Comparison of ENCODE assay signal across 12 cellular contexts in the genomic region with DNA sequence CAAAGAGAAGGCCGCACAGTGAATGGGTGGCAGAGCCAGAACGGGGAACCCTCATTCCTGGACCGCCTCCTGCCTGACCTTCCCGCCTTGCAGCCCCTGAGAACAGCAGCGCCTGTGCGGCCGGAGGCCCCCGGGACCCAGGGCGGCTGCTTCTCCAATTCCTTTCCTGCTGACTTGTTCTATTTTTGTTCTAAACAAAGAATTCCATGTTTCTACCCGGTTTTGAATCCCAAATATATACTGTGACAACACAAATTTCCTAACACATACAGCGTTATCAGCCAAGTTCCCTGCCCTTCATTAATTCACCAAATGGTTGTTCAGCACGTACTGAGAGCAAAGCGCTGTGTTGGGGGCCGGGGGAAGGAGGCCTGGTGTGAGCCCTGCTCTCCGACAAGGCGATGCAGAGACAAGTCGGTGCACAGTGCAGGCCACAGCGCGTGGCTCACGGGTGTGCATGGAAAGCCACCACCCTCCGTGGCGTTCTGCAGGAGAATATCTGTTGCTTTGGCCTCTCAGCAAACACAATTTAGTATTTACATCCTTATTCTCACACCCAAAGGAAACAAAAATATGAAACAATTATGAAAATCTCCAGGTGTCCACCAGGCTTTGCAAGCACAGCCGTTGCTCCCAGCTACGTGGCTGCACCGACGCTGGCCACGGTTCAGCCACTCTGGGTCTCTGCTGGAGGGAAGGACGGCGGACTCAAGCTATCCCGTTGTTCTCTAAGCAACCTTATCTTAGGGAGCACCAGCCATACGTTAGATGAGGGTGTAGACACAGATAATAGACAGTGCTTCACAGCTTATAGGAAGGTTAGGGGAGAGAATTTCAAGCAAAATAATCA. TPM values are rescaled to one million over a fixed set of nuclear protein-coding genes. Genes with fewer than 3 reads are reported as not detected.
DNase-seq lines count a peak whose midpoint lies in the region; ATAC-seq and TF ChIP-seq lines count a peak whose summit lies in the region.
"Had no signal": no experiment of that assay in that cellular context is flagged by ENCODE, and none has a peak within 500 bp of the region (broad histone marks: within the 10 kb centered on the region; RNA-seq: fewer than 3 reads in every experiment).

No MANE protein-coding gene starts in this region.

- POLR2A ChIA-PET in CD8-positive, alpha-beta memory T cell (lab: Charles Lee), result no interaction called here

- no peaks in the 10 kb centered on the region for H3K27me3 Mint-ChIP-seq in activated naive CD8-positive, alpha-beta T cell
- H3K27me3 Mint-ChIP-seq in activated naive CD8-positive, alpha-beta T cell treated with anti-CD3 and anti-CD28 coated beads, Interleukin-2, amount 50 U/mL, for 24 hours, result peaks cover 20% of the 10 kb centered on the region
- no peaks in the 10 kb centered on the region for H3K27me3 Mint-ChIP-seq in neural crest cell (ENCODE audit: low read depth)
- peaks cover 21 to 47% of the 10 kb centered on the region in 2 donors for H3K27me3 Mint-ChIP-seq in CD8-positive, alpha-beta memory T cell

- no peak for DNase-seq in activated naive CD8-positive, alpha-beta T cell treated with anti-CD3 and anti-CD28 coated beads, Interleukin-2, amount 50 U/mL, for 24 hours
- peak; percentile 29 for DNase-seq in fibroblast of villous mesenchyme (ENCODE audit: low read depth)
- DNase-seq in neural crest cell (ENCODE audit: low read depth, low spot score), result no peak
- peak in 1 of 2 donors; percentile 47 for DNase-seq in uterus
- DNase-seq in SIG-M5 treated with dmso at 0.1 percent for 504 hours (lab: John Stamatoyannopoulos, UW; ENCODE audit: unreplicated experiment), result no peak
- no peak for DNase-seq in CD8-positive, alpha-beta memory T cell
- DNase-seq: GDM1, NCI-H226 had no signal

- TF ChIP-seq CTCF in fibroblast of villous mesenchyme (IDR thresholded peaks at IDR 0.05; ENCODE audit: insufficient read depth, low read depth, low read length) (no peak), neural crest cell (conservative IDR thresholded peaks at IDR 0.05) (no peak), uterus (IDR thresholded peaks at IDR 0.05) (no peak)

- no peaks in the 10 kb centered on the region for H3K36me3 ChIP-seq in uterus
- no peaks in the 10 kb centered on the region for H3K36me3 ChIP-seq in CD8-positive, alpha-beta memory T cell (ENCODE audit: insufficient read depth, low read length)

- no peaks in the 10 kb centered on the region for H3K9me3 ChIP-seq in uterus
- no peaks in the 10 kb centered on the region for H3K9me3 ChIP-seq in CD8-positive, alpha-beta memory T cell (ENCODE audit: low read length)

- H3K4me1 Mint-ChIP-seq in activated naive CD8-positive, alpha-beta T cell (ENCODE audit: low read depth), result peaks cover 32% of the 10 kb centered on the region
- H3K4me1 Mint-ChIP-seq in activated naive CD8-positive, alpha-beta T cell treated with anti-CD3 and anti-CD28 coated beads, Interleukin-2, amount 50 U/mL, for 24 hours, result peaks cover 33% of the 10 kb centered on the region
- peaks cover 18% of the 10 kb centered on the region for H3K4me1 Mint-ChIP-seq in neural crest cell
- H3K4me1 Mint-ChIP-seq in CD8-positive, alpha-beta memory T cell, result peaks cover 0 to 9% (median 3%) of the 10 kb centered on the region in 3 donors

- no peak for ATAC-seq in activated naive CD8-positive, alpha-beta T cell treated with anti-CD3 and anti-CD28 coated beads, Interleukin-2, amount 50 U/mL, for 24 hours
- ATAC-seq in HG03432 (IDR thresholded peaks at IDR 0.05; ENCODE audit: unreplicated experiment), result no peak

- TF ChIP-seq POLR2A in uterus (IDR thresholded peaks at IDR 0.05), result no peak

- H3K9me3 Mint-ChIP-seq in activated naive CD8-positive, alpha-beta T cell (ENCODE audit: low read depth), result no peaks in the 10 kb centered on the region
- peaks cover 7% of the 10 kb centered on the region for H3K9me3 Mint-ChIP-seq in activated naive CD8-positive, alpha-beta T cell treated with anti-CD3 and anti-CD28 coated beads, Interleukin-2, amount 50 U/mL, for 24 hours
- H3K9me3 Mint-ChIP-seq in neural crest cell, result peaks cover 6% of the 10 kb centered on the region
- peaks cover 0 to 4% (median 0%) of the 10 kb centered on the region in 5 donors for H3K9me3 Mint-ChIP-seq in CD8-positive, alpha-beta memory T cell

- CTCF ChIA-PET in CD8-positive, alpha-beta memory T cell (lab: Charles Lee), result no interaction called here

- intact Hi-C loops in uterus (cut with DNase I; ENCODE audit: low total_unique reads), result no loop called here

- no peaks in the 10 kb centered on the region for H3K36me3 Mint-ChIP-seq in activated naive CD8-positive, alpha-beta T cell
- no peaks in the 10 kb centered on the region for H3K36me3 Mint-ChIP-seq in activated naive CD8-positive, alpha-beta T cell treated with anti-CD3 and anti-CD28 coated beads, Interleukin-2, amount 50 U/mL, for 24 hours (ENCODE audit: low read depth)
- no peaks in the 10 kb centered on the region for H3K36me3 Mint-ChIP-seq in neural crest cell (ENCODE audit: low read depth)
- no peaks in the 10 kb centered on the region for H3K36me3 Mint-ChIP-seq in CD8-positive, alpha-beta memory T cell

- H3K4me1 ChIP-seq in uterus, result peaks cover 19 to 21% of the 10 kb centered on the region in 2 donors
- no peaks in the 10 kb centered on the region for H3K4me1 ChIP-seq in CD8-positive, alpha-beta memory T cell (ENCODE audit: insufficient read depth, low read length)
- H3K4me1 ChIP-seq: A549 had no signal

- no peak overlapping the region for H3K4me3 ChIP-seq in fibroblast of villous mesenchyme (ENCODE audit: low read depth, low read length)
- H3K4me3 ChIP-seq in uterus, result peak overlapping the region in 1 of 2 donors; percentile 16
- H3K4me3 ChIP-seq in CD8-positive, alpha-beta memory T cell (ENCODE audit: low read length), result no peak overlapping the region
- H3K4me3 ChIP-seq: A549, SK-N-MC had no signal

- peak overlapping the region; percentile 61 for H3K27ac Mint-ChIP-seq in activated naive CD8-positive, alpha-beta T cell
- H3K27ac Mint-ChIP-seq in activated naive CD8-positive, alpha-beta T cell treated with anti-CD3 and anti-CD28 coated beads, Interleukin-2, amount 50 U/mL, for 24 hours, result no peak overlapping the region
- H3K27ac Mint-ChIP-seq in neural crest cell (ENCODE audit: unreplicated experiment), result peak overlapping the region; percentile 9
- H3K27ac Mint-ChIP-seq in CD8-positive, alpha-beta memory T cell, result peak overlapping the region in 1 of 8 donors; percentile 47

- no peaks in the 10 kb centered on the region for H3K27me3 ChIP-seq in uterus
- H3K27me3 ChIP-seq in CD8-positive, alpha-beta memory T cell (ENCODE audit: insufficient read depth, low read length, poor library complexity, severe bottlenecking), result peaks cover 10% of the 10 kb centered on the region

- H3K27ac ChIP-seq in uterus, result peak overlapping the region; percentile 74 to 99
- no peak overlapping the region for H3K27ac ChIP-seq in CD8-positive, alpha-beta memory T cell (ENCODE audit: low read depth, low read length)
- H3K27ac ChIP-seq: A549, SK-N-MC had no signal

- H3K4me3 Mint-ChIP-seq in activated naive CD8-positive, alpha-beta T cell, result peak overlapping the region; percentile 78
- H3K4me3 Mint-ChIP-seq in activated naive CD8-positive, alpha-beta T cell treated with anti-CD3 and anti-CD28 coated beads, Interleukin-2, amount 50 U/mL, for 24 hours, result no peak overlapping the region
- no peak overlapping the region for H3K4me3 Mint-ChIP-seq in neural crest cell
- no peak overlapping the region for H3K4me3 Mint-ChIP-seq in CD8-positive, alpha-beta memory T cell

RNA-seq across cellular contexts. Expression of gene COL6A2, which starts 31.7 kb away (rescaled TPM):
- 487 and 812 TPM in 2 replicates for total RNA-seq in fibroblast of villous mesenchyme
- total RNA-seq in neural crest cell, result 17.8 and 18.5 TPM in 2 replicates
- total RNA-seq in uterus, result 1,000 to 10,000 TPM in 2 of 4 donors, 100 to 1,000 TPM in 2; 321 to 1,200 (median 948) TPM
- total RNA-seq in CD8-positive, alpha-beta memory T cell, result 10 to 100 TPM; 22.8 to 25.1 TPM
- 17.4 TPM for polyA plus RNA-seq in CD8-positive, alpha-beta memory T cell

Comparison
In these comparisons a context has a peak if more than half of its experiments do, and no peak if none do; other contexts are left out.
1. RNA of gene COL6A2, which starts 31.7 kb away (total RNA-seq): 321 to 1,200 TPM in uterus and 487 to 812 TPM in fibroblast of villous mesenchyme; 22.8 to 25.1 TPM in CD8-positive, alpha-beta memory T cell and 17.8 to 18.5 TPM in neural crest cell; every median in the first group is over 10 times any median in the second.